19 cellular contexts compared by ENCODE assay signal in genomic region chr1:247430430-247430829, GRCh38. TPM values are rescaled to one million over a fixed set of nuclear protein-coding genes. Genes with fewer than 3 reads are reported as not detected.
"Had no signal": no experiment of that assay in that cellular context is flagged by ENCODE, and none has a peak within 500 bp of the region (broad histone marks: within the 10 kb centered on the region; RNA-seq: fewer than 3 reads in every experiment).

No MANE protein-coding gene starts in this region.

- H3K27me3 Mint-ChIP-seq: activated naive CD8-positive, alpha-beta T cell treated with anti-CD3 and anti-CD28 coated beads, Interleukin-2, amount 10 ng/mL, durations not matched to agents 7 days and 5 days; effector memory CD8-positive, alpha-beta T cell; natural killer cell treated with Interleukin-12 subunit alpha and Interleukin-12 subunit beta and Interleukin-15 and Interleukin-18, amount 100 ng/mL, for 72 hours had no signal

- H3K27ac Mint-ChIP-seq: activated naive CD8-positive, alpha-beta T cell treated with anti-CD3 and anti-CD28 coated beads, Interleukin-2, amount 10 ng/mL, durations not matched to agents 7 days and 5 days; activated T-helper 1 cell treated with anti-CD3 and anti-CD28 coated beads, Interleukin-12 subunit alpha, Interleukin-12 subunit beta, Interleukin-2, Interleukin-4 antibody, amounts not matched to agents 30 ng/mL and 10 ng/mL and 1 ng/mL, durations not matched to agents 14 hours and 24 hours and 36 hours; effector memory CD8-positive, alpha-beta T cell; natural killer cell treated with Interleukin-12 subunit alpha and Interleukin-12 subunit beta and Interleukin-15 and Interleukin-18, amount 100 ng/mL, for 72 hours; stimulated activated effector memory CD8-positive, alpha-beta T cell treated with anti-CD3 and anti-CD28 coated beads, Interleukin-12 subunit alpha, Interleukin-12 subunit beta, amount 100 ng/mL, for 72 hours had no signal

- H3K4me3 Mint-ChIP-seq: activated naive CD8-positive, alpha-beta T cell treated with anti-CD3 and anti-CD28 coated beads, Interleukin-2, amount 10 ng/mL, durations not matched to agents 7 days and 5 days; activated T-helper 1 cell treated with anti-CD3 and anti-CD28 coated beads, Interleukin-12 subunit alpha, Interleukin-12 subunit beta, Interleukin-2, Interleukin-4 antibody, amounts not matched to agents 30 ng/mL and 10 ng/mL and 1 ng/mL, durations not matched to agents 14 hours and 24 hours and 36 hours; effector memory CD8-positive, alpha-beta T cell; natural killer cell treated with Interleukin-12 subunit alpha and Interleukin-12 subunit beta and Interleukin-15 and Interleukin-18, amount 100 ng/mL, for 72 hours; stimulated activated effector memory CD8-positive, alpha-beta T cell treated with anti-CD3 and anti-CD28 coated beads, Interleukin-12 subunit alpha, Interleukin-12 subunit beta, amount 100 ng/mL, for 72 hours had no signal

- H3K9me3 Mint-ChIP-seq: activated naive CD8-positive, alpha-beta T cell treated with anti-CD3 and anti-CD28 coated beads, Interleukin-2, amount 10 ng/mL, durations not matched to agents 7 days and 5 days; activated T-helper 1 cell treated with anti-CD3 and anti-CD28 coated beads, Interleukin-12 subunit alpha, Interleukin-12 subunit beta, Interleukin-2, Interleukin-4 antibody, amounts not matched to agents 30 ng/mL and 10 ng/mL and 1 ng/mL, durations not matched to agents 14 hours and 24 hours and 36 hours; effector memory CD8-positive, alpha-beta T cell; natural killer cell treated with Interleukin-12 subunit alpha and Interleukin-12 subunit beta and Interleukin-15 and Interleukin-18, amount 100 ng/mL, for 72 hours; stimulated activated effector memory CD8-positive, alpha-beta T cell treated with anti-CD3 and anti-CD28 coated beads, Interleukin-12 subunit alpha, Interleukin-12 subunit beta, amount 100 ng/mL, for 72 hours had no signal

- ATAC-seq: activated CD4-positive, CD25-positive, alpha-beta regulatory T cell treated with anti-CD3 and anti-CD28 coated beads, Interleukin-2, amount 50 U/mL, for 24 hours; effector memory CD8-positive, alpha-beta T cell; foreskin keratinocyte; left ventricle myocardium superior; natural killer cell treated with Interleukin-12 subunit alpha and Interleukin-12 subunit beta and Interleukin-15 and Interleukin-18, amount 100 ng/mL, for 72 hours; stimulated activated effector memory CD8-positive, alpha-beta T cell treated with anti-CD3 and anti-CD28 coated beads, Interleukin-12 subunit alpha, Interleukin-12 subunit beta, amount 100 ng/mL, for 72 hours had no signal

- DNase-seq: activated CD4-positive, alpha-beta T cell treated with anti-CD3 and anti-CD28 coated beads, Interleukin-2, amount 50 U/mL, for 1 hour; activated CD8-positive, alpha-beta memory T cell treated with anti-CD3 and anti-CD28 coated beads for 24 hours; activated naive CD8-positive, alpha-beta T cell treated with anti-CD3 and anti-CD28 coated beads, Interleukin-2, amount 10 ng/mL, durations not matched to agents 7 days and 5 days; anterior cingulate cortex; brain microvascular endothelial cell; dermis blood vessel endothelial cell; effector memory CD8-positive, alpha-beta T cell; foreskin keratinocyte; kidney glomerular epithelial cell; left ventricle myocardium superior; mesendoderm; nucleus accumbens; tibial artery had no signal

RNA-seq across cellular contexts. Expression of gene NLRP3, which starts 14.5 kb away (rescaled TPM):
- total RNA-seq: activated T-helper 1 cell treated with anti-CD3 and anti-CD28 coated beads, Interleukin-12 subunit alpha, Interleukin-12 subunit beta, Interleukin-2, Interleukin-4 antibody, amounts not matched to agents 30 ng/mL and 10 ng/mL and 1 ng/mL, durations not matched to agents 14 hours and 24 hours and 36 hours; dermis blood vessel endothelial cell had no signal

RNA-seq across cellular contexts. Expression of gene OR2B11, which starts 27.5 kb away (rescaled TPM):
- total RNA-seq: activated naive CD8-positive, alpha-beta T cell treated with anti-CD3 and anti-CD28 coated beads, Interleukin-2, amount 10 ng/mL, durations not matched to agents 7 days and 5 days; activated T-helper 1 cell treated with anti-CD3 and anti-CD28 coated beads, Interleukin-12 subunit alpha, Interleukin-12 subunit beta, Interleukin-2, Interleukin-4 antibody, amounts not matched to agents 30 ng/mL and 10 ng/mL and 1 ng/mL, durations not matched to agents 14 hours and 24 hours and 36 hours; foreskin keratinocyte; left ventricle myocardium superior; natural killer cell treated with Interleukin-12 subunit alpha and Interleukin-12 subunit beta and Interleukin-15 and Interleukin-18, amount 100 ng/mL, for 72 hours; posterior vena cava; subcutaneous adipose tissue had no signal
- polyA plus RNA-seq: foreskin keratinocyte had no signal
